Comparison of ENCODE assay signal across 22 cellular contexts in the genomic region with DNA sequence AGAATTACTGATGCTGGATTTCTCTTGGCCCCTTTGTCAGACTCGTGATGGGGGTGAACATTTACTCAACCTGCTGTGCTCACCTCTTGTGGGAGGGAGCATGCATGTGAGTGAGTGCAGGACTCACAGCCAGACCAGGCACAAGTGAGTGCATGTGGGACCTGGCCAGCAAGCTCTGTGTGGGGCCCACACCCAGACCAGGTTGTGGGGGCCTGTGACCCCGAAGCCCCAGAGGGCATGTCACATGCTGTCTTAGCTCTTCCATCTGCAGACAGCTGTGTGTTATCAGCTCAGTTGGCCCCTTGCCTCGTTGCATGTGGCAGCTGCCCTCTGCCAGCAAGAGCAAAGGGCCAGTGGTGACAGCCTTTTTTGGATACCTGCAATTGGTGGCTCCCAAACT.
DNase-seq lines count a peak whose midpoint lies in the region; ATAC-seq lines count a peak whose summit lies in the region.
"Had no signal": no experiment of that assay in that cellular context is flagged by ENCODE, and none has a peak within 500 bp of the region (broad histone marks: within the 10 kb centered on the region; RNA-seq: fewer than 3 reads in every experiment).

No MANE protein-coding gene starts in this region.

- no peak overlapping the region for H3K27ac ChIP-seq in right cardiac atrium (ENCODE audit: low read length)
- no peak overlapping the region for H3K27ac ChIP-seq in neuronal stem cell (replicated peaks; ENCODE audit: low read length)
- H3K27ac ChIP-seq: 22Rv1, A549, BLaER1 had no signal

- no peak overlapping the region for H2BK5ac ChIP-seq in neuronal stem cell (ENCODE audit: low read length)

- WGBS in right cardiac atrium: 49% methylated on average over 3 of the region's 3 CpGs
- WGBS in neuronal stem cell (ENCODE audit: extremely low coverage in 2 of 2, insufficient read length in 2 of 2, insufficient replicate concordance in 1 of 2), 2 donors: no CpG with 5 or more reads among the region's 3 CpGs

- H3K4me2 ChIP-seq in neuronal stem cell (ENCODE audit: insufficient read depth, low read length, poor library complexity, severe bottlenecking): no peak overlapping the region
- H3K4me2 ChIP-seq: A549, BLaER1 had no signal

- H3K9me3 ChIP-seq in right cardiac atrium (ENCODE audit: control insufficient read depth, low read length) (no peaks in the 10 kb centered on the region), neuronal stem cell (replicated peaks in 1 of 2; ENCODE audit: control insufficient read depth in 2 of 2, insufficient read depth in 1 of 2, low read depth in 1 of 2, low read length in 2 of 2) (peaks cover 0 to 6% of the 10 kb centered on the region in 2 donors)
- H3K9me3 ChIP-seq: A549 had no signal

- H3K4me1 ChIP-seq in right cardiac atrium (ENCODE audit: control insufficient read depth, insufficient read depth, low read length): no peaks in the 10 kb centered on the region
- H3K4me1 ChIP-seq in neuronal stem cell (ENCODE audit: control insufficient read depth in 2 of 2, insufficient read depth in 1 of 2, low read depth in 1 of 2, low read length in 2 of 2): peaks cover 0 to 2% of the 10 kb centered on the region in 2 donors
- H3K4me1 ChIP-seq: A549, BLaER1 had no signal

- no peak overlapping the region for H3K18ac ChIP-seq in neuronal stem cell (ENCODE audit: low read length)

- H3K36me3 ChIP-seq in neuronal stem cell (replicated peaks in 1 of 2; ENCODE audit: control insufficient read depth in 2 of 2, insufficient read depth in 2 of 2, low read length in 2 of 2): no peaks in the 10 kb centered on the region
- H3K36me3 ChIP-seq: BLaER1 had no signal

- H2AFZ ChIP-seq in neuronal stem cell (ENCODE audit: low read length): no peak overlapping the region

- no peak overlapping the region for H3K4ac ChIP-seq in neuronal stem cell (ENCODE audit: low read length)

- H3K27me3 ChIP-seq in right cardiac atrium (ENCODE audit: control insufficient read depth, insufficient read depth) (no peaks in the 10 kb centered on the region), neuronal stem cell (ENCODE audit: control insufficient read depth in 3 of 3, insufficient read depth in 3 of 3, low read depth in 1 of 3, low read length in 3 of 3) (no peaks in the 10 kb centered on the region)
- H3K27me3 ChIP-seq: BLaER1 had no signal

- no peak overlapping the region for H4K8ac ChIP-seq in neuronal stem cell (ENCODE audit: low read depth, low read length)

- no peak overlapping the region for H2BK120ac ChIP-seq in neuronal stem cell (ENCODE audit: low read depth, low read length)

- no peak overlapping the region for H2AK5ac ChIP-seq in neuronal stem cell (ENCODE audit: low read depth, low read length)

- ATAC-seq in right cardiac atrium: no peak
- ATAC-seq in Right ventricle myocardium inferior: no peak
- ATAC-seq in HG03039 (IDR thresholded peaks at IDR 0.05; ENCODE audit: unreplicated experiment): no peak
- ATAC-seq: A549, GM12878 had no signal

- H3K4me3 ChIP-seq in right cardiac atrium (ENCODE audit: low read length): no peak overlapping the region
- no peak overlapping the region for H3K4me3 ChIP-seq in neuronal stem cell (ENCODE audit: low read length in 2 of 2)
- H3K4me3 ChIP-seq: A549, BLaER1, GM12878 had no signal

- H3K14ac ChIP-seq in neuronal stem cell (ENCODE audit: low read length): peak overlapping the region; percentile 9

- intact Hi-C loops in right cardiac atrium (cut with DNase I): no loop called here
- intact Hi-C loops in Right ventricle myocardium inferior (cut with DNase I): no loop called here

- peak in 2 of 3 donors; percentile 8 to 32 for DNase-seq in right cardiac atrium
- DNase-seq in Right ventricle myocardium inferior (ENCODE audit: missing footprints): no peak
- DNase-seq in neuronal stem cell (ENCODE audit: low spot score): no peak
- DNase-seq in SIG-M5 treated with dmso at 0.1 percent for 504 hours (lab: John Stamatoyannopoulos, UW; ENCODE audit: unreplicated experiment): no peak
- DNase-seq: AML-193; C1 segment of cervical spinal cord; CD4-positive, alpha-beta memory T cell; CD4-positive, CD25-positive, alpha-beta regulatory T cell; CD8-positive, alpha-beta memory T cell; COR-L47; DMS 273 treated with DMSO at 0.1 percent for 48 hours; DMS153; DMS53; DMS79; DND-41; EL; GDM1 had no signal

- H2BK12ac ChIP-seq in neuronal stem cell (ENCODE audit: low read length): no peak overlapping the region

- peak overlapping the region; percentile 61 for H3K9ac ChIP-seq in neuronal stem cell (ENCODE audit: low read depth, low read length, poor library complexity)
- H3K9ac ChIP-seq: BLaER1 had no signal

- no peak overlapping the region for H4K91ac ChIP-seq in neuronal stem cell (ENCODE audit: low read depth, low read length, poor library complexity)

- no peaks in the 10 kb centered on the region for H3K79me1 ChIP-seq in neuronal stem cell (ENCODE audit: low read depth, low read length)

- no peak overlapping the region for H2BK15ac ChIP-seq in neuronal stem cell (ENCODE audit: low read length)

- H3K23ac ChIP-seq in neuronal stem cell (ENCODE audit: low read depth, low read length, poor library complexity): no peak overlapping the region

Comparison
In these comparisons a context has a peak if more than half of its experiments do, and no peak if none do; other contexts are left out.
1. DNase-seq: peak in right cardiac atrium (2 of 3); none in Right ventricle myocardium inferior (single experiment), neuronal stem cell (single experiment) and SIG-M5 treated with dmso at 0.1 percent for 504 hours (single experiment).